Comparison of ENCODE assay signal across 8 cellular contexts in genomic region chr10:73495226-73495883, GRCh38. TPM values are rescaled to one million over a fixed set of nuclear protein-coding genes. Genes with fewer than 3 reads are reported as not detected.
DNase-seq lines count a peak whose midpoint lies in the region; ATAC-seq and TF ChIP-seq lines count a peak whose summit lies in the region.

No MANE protein-coding gene starts in this region.

- peak overlapping the region; percentile 74 for H3K4me3 ChIP-seq in astrocyte of the cerebellum (ENCODE audit: low read depth, low read length)
- H3K4me3 ChIP-seq in gastrocnemius medialis, result peak overlapping the region; percentile 79 to 99 (median 90)

- TF ChIP-seq CTCF in astrocyte of the cerebellum (IDR thresholded peaks at IDR 0.05; ENCODE audit: low read depth, low read length, missing control alignments) (no peak), gastrocnemius medialis (IDR thresholded peaks at IDR 0.05 in 4 of 5, conservative IDR thresholded peaks at IDR 0.05 in 1 of 5) (no peak)

- H3K27ac ChIP-seq in gastrocnemius medialis, result peak overlapping the region; percentile 93 to 99 (median 96)

- H3K36me3 ChIP-seq in gastrocnemius medialis, result peaks cover 0 to 33% of the 10 kb centered on the region in 2 donors

- peak; percentile 48 to 70 for TF ChIP-seq POLR2A in gastrocnemius medialis (IDR thresholded peaks at IDR 0.05)

- DNase-seq in NCI-H1105 treated with DMSO at 0.1 percent for 48 hours (lab: John Stamatoyannopoulos, UW), result peak; percentile 41
- DNase-seq in T-helper 9 cell, result peak; percentile 78
- DNase-seq in astrocyte of the cerebellum (ENCODE audit: low read depth), result peak; percentile 24
- peak; percentile 58 to 94 (median 82) for DNase-seq in hypothalamus (lab: John Stamatoyannopoulos, UW)
- peak; percentile 76 to 85 for DNase-seq in gastrocnemius medialis
- DNase-seq in islet precursor cell, result no peak

- in situ Hi-C loops in astrocyte of the cerebellum (cut with HindIII; ENCODE audit: low sequenced_read_pairs), result no loop called here
- in situ Hi-C loops in gastrocnemius medialis (cut with MboI; ENCODE audit: low sequenced_read_pairs in 4 of 4), result no loop called here

- peaks cover 46 to 48% of the 10 kb centered on the region in 2 donors for H3K4me1 ChIP-seq in gastrocnemius medialis

- intact Hi-C loops in gastrocnemius medialis (cut with DNase I; ENCODE audit: low total_unique reads), result loop anchor here (5.0 kb wide), 1 partner anchor 243 kb away; the partner anchor contains the start of gene MRPS16

- H3K27me3 ChIP-seq in gastrocnemius medialis, result no peaks in the 10 kb centered on the region

- H3K9me3 ChIP-seq in gastrocnemius medialis, result no peaks in the 10 kb centered on the region

- ATAC-seq in GM18499 (IDR thresholded peaks at IDR 0.05; ENCODE audit: insufficient read depth, unreplicated experiment) (peak; percentile 64), HG02678 (IDR thresholded peaks at IDR 0.05; ENCODE audit: unreplicated experiment) (peak; percentile 95), gastrocnemius medialis (peak; percentile 72 to 73)

RNA-seq across cellular contexts. Expression of gene PPP3CB, which starts 0.5 kb away (rescaled TPM):
- total RNA-seq in gastrocnemius medialis, result 10 to 100 TPM; 60.1 to 91.6 (median 68.7) TPM
